ENCODE assay signal across 18 cellular contexts in genomic region chr2:200415455-200415854, GRCh38.
DNase-seq lines count a peak whose midpoint lies in the region; ATAC-seq and TF ChIP-seq lines count a peak whose summit lies in the region.
"Had no signal": no experiment of that assay in that cellular context is flagged by ENCODE, and none has a peak within 500 bp of the region (broad histone marks: within the 10 kb centered on the region; RNA-seq: fewer than 3 reads in every experiment).

No MANE protein-coding gene starts in this region.

- ATAC-seq in Panc1 (no peak), SK-N-SH treated with all-trans-retinoic acid at 6 μM for 48 hours (no peak), GM19397 (IDR thresholded peaks at IDR 0.05; ENCODE audit: unreplicated experiment) (no peak)

- no peaks in the 10 kb centered on the region for H3K9me3 ChIP-seq in BE2C
- no peaks in the 10 kb centered on the region for H3K9me3 ChIP-seq in Panc1 (ENCODE audit: control insufficient read depth, insufficient read depth, low read depth, low read length)
- no peaks in the 10 kb centered on the region for H3K9me3 ChIP-seq in Caco-2
- H3K9me3 ChIP-seq in sigmoid colon, result no peaks in the 10 kb centered on the region
- H3K9me3 ChIP-seq: BLaER1 treated with 17β-estradiol and CSF1 and Interleukin-3, amounts not matched to agents 10 nM and 100 nM had no signal

- BruUV-seq in Panc1 (replicated peaks; lab: Mats Ljungman, UMichigan) (no TSS peak), Caco-2 (replicated peaks; lab: Mats Ljungman, UMichigan) (no TSS peak)

- intact Hi-C loops in Panc1 (cut with micrococcal nuclease; ENCODE audit: unreplicated experiment) (no loop called here), Caco-2 (cut with micrococcal nuclease; ENCODE audit: unreplicated experiment) (no loop called here), sigmoid colon (cut with DNase I) (no loop called here)

- CTCF ChIA-PET in Panc1 (lab: Charles Lee), result no interaction called here
- CTCF ChIA-PET in Caco-2 (lab: Charles Lee), result no interaction called here

- TF ChIP-seq CTCF in BE2C (IDR thresholded peaks at IDR 0.05; ENCODE audit: low read depth, low read length) (no peak), Panc1 (IDR thresholded peaks at IDR 0.05) (no peak), Caco-2 (IDR thresholded peaks at IDR 0.05; ENCODE audit: insufficient read depth in 1 of 2, low read depth in 1 of 2, low read length in 1 of 2, severe bottlenecking in 1 of 2, unreplicated experiment in 1 of 2) (no peak), sigmoid colon (IDR thresholded peaks at IDR 0.05) (no peak)

- no peak overlapping the region for H3K4me3 Mint-ChIP-seq in Caco-2 (ENCODE audit: unreplicated experiment)
- H3K4me3 Mint-ChIP-seq: B cell; CD14-positive monocyte; CD4-positive, alpha-beta T cell; CD8-positive, alpha-beta memory T cell had no signal

- H3K27ac ChIP-seq in Panc1 (ENCODE audit: low read length), result peak overlapping the region; percentile 64
- no peak overlapping the region for H3K27ac ChIP-seq in sigmoid colon
- H3K27ac ChIP-seq: 22Rv1; BLaER1 treated with 17β-estradiol and CSF1 and Interleukin-3, amounts not matched to agents 10 nM and 100 nM had no signal

- in situ Hi-C loops in Panc1 (cut with HindIII; ENCODE audit: low pct_unique_long_range_greater_than_20kb, low sequenced_read_pairs), result no loop called here

- no peaks in the 10 kb centered on the region for H3K27me3 Mint-ChIP-seq in Caco-2 (ENCODE audit: insufficient read depth, unreplicated experiment)
- H3K27me3 Mint-ChIP-seq: CD4-positive, alpha-beta T cell; CD8-positive, alpha-beta memory T cell had no signal

- H3K36me3 ChIP-seq in BE2C (peaks cover 36% of the 10 kb centered on the region), Panc1 (ENCODE audit: control insufficient read depth, insufficient read depth, low read length) (peaks cover 53% of the 10 kb centered on the region), Caco-2 (ENCODE audit: control insufficient read depth, insufficient read depth, low read length) (peaks cover 4% of the 10 kb centered on the region), sigmoid colon (peaks cover 0 to 39% (median 6%) of the 10 kb centered on the region in 4 donors)

- POLR2A ChIA-PET in Panc1 (lab: Charles Lee), result no interaction called here
- POLR2A ChIA-PET in Caco-2 (lab: Charles Lee), result no interaction called here

- WGBS in sigmoid colon, 2 donors, result 97% methylated on average over 2 of the region's 2 CpGs

- no peak overlapping the region for H3K27ac Mint-ChIP-seq in Caco-2 (ENCODE audit: unreplicated experiment)
- H3K27ac Mint-ChIP-seq: B cell; CD14-positive monocyte; CD4-positive, alpha-beta T cell; CD8-positive, alpha-beta memory T cell had no signal

- no peaks in the 10 kb centered on the region for H3K9me3 Mint-ChIP-seq in Caco-2 (ENCODE audit: unreplicated experiment)
- H3K9me3 Mint-ChIP-seq: CD14-positive monocyte; CD4-positive, alpha-beta T cell; CD8-positive, alpha-beta memory T cell had no signal

- no peak for TF ChIP-seq POLR2A in sigmoid colon (IDR thresholded peaks at IDR 0.05)

- H3K4me1 ChIP-seq in BE2C (peaks cover 50% of the 10 kb centered on the region), Panc1 (ENCODE audit: control insufficient read depth, insufficient read depth, low read length) (peaks cover 29% of the 10 kb centered on the region), Caco-2 (peaks cover 8% of the 10 kb centered on the region; the same call in 1 of the 2 replicates), sigmoid colon (no peaks in the 10 kb centered on the region)
- H3K4me1 ChIP-seq: BLaER1 treated with 17β-estradiol and CSF1 and Interleukin-3, amounts not matched to agents 10 nM and 100 nM had no signal

- peak; percentile 32 for DNase-seq in BE2C
- DNase-seq in Panc1 (ENCODE audit: low read depth, low spot score), result no peak
- no peak for DNase-seq in Caco-2
- no peak for DNase-seq in sigmoid colon
- DNase-seq: Calu3; CD4-positive, alpha-beta T cell; CD8-positive, alpha-beta memory T cell; DMS53; DMS79 treated with DMSO at 0.1 percent for 48 hours; GF-D8; GOT3; HCEC 1CT had no signal

- H3K4me3 ChIP-seq in BE2C (ENCODE audit: low read depth, low read length) (no peak overlapping the region), Panc1 (ENCODE audit: low read depth in 2 of 2, low read length in 2 of 2) (no peak overlapping the region), Caco-2 (ENCODE audit: low read depth, low read length) (no peak overlapping the region), sigmoid colon (no peak overlapping the region)
- H3K4me3 ChIP-seq: BLaER1 treated with 17β-estradiol and CSF1 and Interleukin-3, amounts not matched to agents 10 nM and 100 nM had no signal

- peaks cover 11% of the 10 kb centered on the region for H3K4me1 Mint-ChIP-seq in Caco-2 (ENCODE audit: low read depth, unreplicated experiment)
- H3K4me1 Mint-ChIP-seq: B cell; CD14-positive monocyte; CD8-positive, alpha-beta memory T cell had no signal

- H3K27me3 ChIP-seq in BE2C (no peaks in the 10 kb centered on the region), Panc1 (ENCODE audit: control insufficient read depth, insufficient read depth, low read length) (no peaks in the 10 kb centered on the region), Caco-2 (replicated peaks; ENCODE audit: control insufficient read depth, insufficient read depth, low read length) (no peaks in the 10 kb centered on the region), sigmoid colon (no peaks in the 10 kb centered on the region)
- H3K27me3 ChIP-seq: BLaER1 treated with 17β-estradiol and CSF1 and Interleukin-3, amounts not matched to agents 10 nM and 100 nM had no signal

- peaks cover 86% of the 10 kb centered on the region for H3K36me3 Mint-ChIP-seq in Caco-2 (ENCODE audit: insufficient read depth, unreplicated experiment)

- no peak for TF ChIP-seq EP300 in sigmoid colon (IDR thresholded peaks at IDR 0.05)

TF ChIP-seq in SK-N-SH treated with all-trans-retinoic acid at 6 μM for 48 hours, 23 proteins besides CTCF, POLR2A, EP300 and RAD21 (continues in another document):
- TF ChIP-seq POU6F1 (CRISPR knock-in tag; IDR thresholded peaks at IDR 0.05; ENCODE audit: borderline replicate concordance, low read depth) (no peak; the same call in 1 of the 2 replicates), ZNF8 (CRISPR knock-in tag; IDR thresholded peaks at IDR 0.05) (no peak), ARNTL (CRISPR knock-in tag; IDR thresholded peaks at IDR 0.05; ENCODE audit: borderline replicate concordance, low read depth) (no peak), OSR1 (CRISPR knock-in tag; IDR thresholded peaks at IDR 0.05) (no peak), ZC3H10 (CRISPR knock-in tag; IDR thresholded peaks at IDR 0.05) (0 out of 2 replicates have a peak, but pooled peaks have one; percentile 13), SNAI2 (CRISPR knock-in tag; IDR thresholded peaks at IDR 0.05) (no peak), TSHZ2 (CRISPR knock-in tag; IDR thresholded peaks at IDR 0.05) (no peak), RARB (CRISPR knock-in tag; IDR thresholded peaks at IDR 0.05) (no peak), TCF4 (CRISPR knock-in tag; IDR thresholded peaks at IDR 0.05; ENCODE audit: borderline replicate concordance) (peak; percentile 67; the same call in 1 of the 2 replicates), ZNF70 (CRISPR knock-in tag; IDR thresholded peaks at IDR 0.05) (no peak), CREB5 (CRISPR knock-in tag; IDR thresholded peaks at IDR 0.05; ENCODE audit: low read depth) (0 out of 2 replicates have a peak, but pooled peaks have one; percentile 48), TOX (CRISPR knock-in tag; IDR thresholded peaks at IDR 0.05; ENCODE audit: borderline replicate concordance) (no peak)
